Comparison of ENCODE assay signal across 8 cellular contexts in the genomic region with DNA sequence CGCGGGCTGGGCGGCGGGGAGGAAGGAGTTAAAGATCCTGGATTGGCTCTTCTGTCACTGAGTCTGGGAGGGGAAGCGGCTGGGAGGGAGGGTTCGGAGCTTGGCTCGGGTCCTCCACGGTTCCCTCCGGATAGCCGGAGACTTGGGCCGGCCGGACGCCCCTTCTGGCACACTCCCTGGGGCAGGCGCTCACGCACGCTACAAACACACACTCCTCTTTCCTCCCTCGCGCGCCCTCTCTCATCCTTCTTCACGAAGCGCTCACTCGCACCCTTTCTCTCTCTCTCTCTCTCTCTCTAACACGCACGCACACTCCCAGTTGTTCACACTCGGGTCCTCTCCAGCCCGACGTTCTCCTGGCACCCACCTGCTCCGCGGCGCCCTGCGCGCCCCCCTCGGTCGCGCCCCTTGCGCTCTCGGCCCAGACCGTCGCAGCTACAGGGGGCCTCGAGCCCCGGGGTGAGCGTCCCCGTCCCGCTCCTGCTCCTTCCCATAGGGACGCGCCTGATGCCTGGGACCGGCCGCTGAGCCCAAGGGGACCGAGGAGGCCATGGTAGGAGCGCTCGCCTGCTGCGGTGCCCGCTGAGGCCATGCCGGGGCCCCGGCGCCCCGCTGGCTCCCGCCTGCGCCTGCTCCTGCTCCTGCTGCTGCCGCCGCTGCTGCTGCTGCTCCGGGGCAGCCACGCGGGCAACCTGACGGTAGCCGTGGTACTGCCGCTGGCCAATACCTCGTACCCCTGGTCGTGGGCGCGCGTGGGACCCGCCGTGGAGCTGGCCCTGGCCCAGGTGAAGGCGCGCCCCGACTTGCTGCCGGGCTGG. TPM values are rescaled to one million over a fixed set of nuclear protein-coding genes. Genes with fewer than 3 reads are reported as not detected.
A peak's percentile ranks its signal among the peaks of the same experiment; 100 is the strongest.
DNase-seq lines count a peak whose midpoint lies in the region; ATAC-seq and TF ChIP-seq lines count a peak whose summit lies in the region.

A gene (plus strand): TSS at position 170 of the 818 bp plus-strand sequence. CDS start 421 bp downstream, at position 591.

- DNase-seq in GM03348 (ENCODE audit: low spot score) (peak; percentile 68), NCI-H1105 treated with DMSO at 0.1 percent for 48 hours (lab: John Stamatoyannopoulos, UW) (peak; percentile 38), adipocyte (ENCODE audit: low read depth) (peak; percentile 66), left ventricle myocardium inferior (peak; percentile 66), renal cortical epithelial cell (ENCODE audit: low read depth) (no peak), epidermal melanocyte (ENCODE audit: insufficient read length, low spot score) (no peak)

- H3K36me3 ChIP-seq in adipocyte (ENCODE audit: control insufficient read depth, insufficient read depth, low read length, severe bottlenecking) (peaks cover 28% of the 10 kb centered on the region), left ventricle myocardium inferior (no peaks in the 10 kb centered on the region)

- intact Hi-C loops in left ventricle myocardium inferior (cut with micrococcal nuclease) = loop anchor here (5.0 to 10.0 kb wide), 2 partner anchors 69 to 306 kb away; a partner anchor contains a TSS

- ATAC-seq in GM21717 (IDR thresholded peaks at IDR 0.05; ENCODE audit: unreplicated experiment) (no peak), HG03159 (IDR thresholded peaks at IDR 0.05; ENCODE audit: unreplicated experiment) (no peak)

- peaks cover 19% of the 10 kb centered on the region for H3K4me1 ChIP-seq in adipocyte (ENCODE audit: control insufficient read depth, insufficient read depth, low read length)
- H3K4me1 ChIP-seq in left ventricle myocardium inferior = peaks cover 36% of the 10 kb centered on the region

- no peaks in the 10 kb centered on the region for H3K9me3 ChIP-seq in adipocyte (ENCODE audit: control insufficient read depth, low read length)
- no peaks in the 10 kb centered on the region for H3K9me3 ChIP-seq in left ventricle myocardium inferior (replicated peaks)

- H3K27me3 ChIP-seq in adipocyte (replicated peaks; ENCODE audit: control insufficient read depth, insufficient read depth, low read length) (no peaks in the 10 kb centered on the region), left ventricle myocardium inferior (ENCODE audit: low read depth) (peaks cover 21% of the 10 kb centered on the region)

- peak within 1 kb of the TSS; percentile 82 for H3K27ac ChIP-seq in left ventricle myocardium inferior (replicated peaks)

- no peak for TF ChIP-seq CTCF in left ventricle myocardium inferior (IDR thresholded peaks at IDR 0.05; ENCODE audit: borderline replicate concordance)

- peak within 1 kb of the TSS; percentile 86 for H3K9ac ChIP-seq in adipocyte (ENCODE audit: low read length)

- H3K4me3 ChIP-seq in adipocyte (ENCODE audit: low read length) = peak within 1 kb of the TSS; percentile 83
- peak within 1 kb of the TSS; percentile 77 for H3K4me3 ChIP-seq in left ventricle myocardium inferior

RNA-seq across cellular contexts. Expression of the gene that starts here (rescaled TPM):
- total RNA-seq in left ventricle myocardium inferior = 10.4 TPM
- total RNA-seq in renal cortical epithelial cell = 1.7 and 39.5 TPM in 2 replicates

Comparison
In these comparisons a context has a peak if more than half of its experiments do, and no peak if none do; other contexts are left out.
1. DNase-seq: peak in GM03348 (single experiment), NCI-H1105 treated with DMSO at 0.1 percent for 48 hours (single experiment), adipocyte (single experiment) and left ventricle myocardium inferior (single experiment); none in renal cortical epithelial cell (single experiment) and epidermal melanocyte (single experiment).